Comparison of ENCODE assay signal across 4 cellular contexts in genomic region chr2:60271718-60272117, GRCh38.
"Had no signal": no experiment of that assay in that cellular context is flagged by ENCODE, and none has a peak within 500 bp of the region (broad histone marks: within the 10 kb centered on the region; RNA-seq: fewer than 3 reads in every experiment).

No MANE protein-coding gene starts in this region.

- ATAC-seq: GM23338 had no signal

- H3K27ac Mint-ChIP-seq: GM23338, H9 had no signal

- DNase-seq: H9, HCEC 1CT, IMR-90 had no signal

- H3K4me3 Mint-ChIP-seq: GM23338, H9 had no signal

- H3K4me3 ChIP-seq: GM23338 had no signal
